In genomic region chr1:39076127-39076798, GRCh38 we compare ENCODE assay signal across 8 cellular contexts. TPM values are rescaled to one million over a fixed set of nuclear protein-coding genes. Genes with fewer than 3 reads are reported as not detected.
DNase-seq lines count a peak whose midpoint lies in the region; ATAC-seq, FAIRE-seq and TF ChIP-seq lines count a peak whose summit lies in the region.
"Had no signal": no experiment of that assay in that cellular context is flagged by ENCODE, and none has a peak within 500 bp of the region (broad histone marks: within the 10 kb centered on the region; RNA-seq: fewer than 3 reads in every experiment).

No MANE protein-coding gene starts in this region.

- H3K4me2 ChIP-seq in endothelial cell of umbilical vein (ENCODE audit: insufficient read depth, low read length) = no peak overlapping the region

- DNase-seq in RKO (ENCODE audit: low spot score) (peak; percentile 82), endothelial cell of umbilical vein (ENCODE audit: low read depth, low spot score) (no peak), right lobe of liver (peak; percentile 75 to 88 (median 86)), upper lobe of right lung (peak; percentile 64), DMS53 treated with DMSO at 0.1 percent for 48 hours (lab: John Stamatoyannopoulos, UW; ENCODE audit: unreplicated experiment) (no peak), T1000 (lab: John Stamatoyannopoulos, UW) (no peak)
- DNase-seq in stimulated activated CD4-positive, alpha-beta T cell treated with anti-CD3 and anti-CD28 coated beads, Interleukin-4, amount 100 ng/mL, for 4 hours = no peak
- DNase-seq: foreskin melanocyte had no signal

- H3K9me3 ChIP-seq in endothelial cell of umbilical vein (replicated peaks; ENCODE audit: control insufficient read depth, insufficient read depth, low read length) (no peaks in the 10 kb centered on the region), right lobe of liver (no peaks in the 10 kb centered on the region), upper lobe of right lung (no peaks in the 10 kb centered on the region)

- H3K36me3 ChIP-seq in endothelial cell of umbilical vein (ENCODE audit: control insufficient read depth in 2 of 2, extremely low read depth in 1 of 2, insufficient read depth in 2 of 2, low read length in 2 of 2) (no peaks in the 10 kb centered on the region), right lobe of liver (no peaks in the 10 kb centered on the region), upper lobe of right lung (no peaks in the 10 kb centered on the region)

- BruUV-seq in endothelial cell of umbilical vein (replicated peaks; lab: Mats Ljungman, UMichigan) = no TSS peak

- dilution Hi-C loops in endothelial cell of umbilical vein (cut with MboI; ENCODE audit: extremely low pct_ligation_motif_present, low sequenced_read_pairs) = no loop called here

- no peak overlapping the region for H3K9ac ChIP-seq in endothelial cell of umbilical vein (replicated peaks; ENCODE audit: extremely low read depth, insufficient read depth, low read length)

- H3K27ac ChIP-seq in endothelial cell of umbilical vein (ENCODE audit: insufficient read depth, low read depth, low read length) = no peak overlapping the region
- H3K27ac ChIP-seq in right lobe of liver = peak overlapping the region in 2 of 3 donors; percentile 58 to 71
- H3K27ac ChIP-seq in upper lobe of right lung = no peak overlapping the region

- POLR2A ChIA-PET in endothelial cell of umbilical vein (lab: Charles Lee) = no interaction called here

- TF ChIP-seq POLR2A in endothelial cell of umbilical vein (IDR thresholded peaks at IDR 0.05; ENCODE audit: low read depth, low read length) = no peak
- TF ChIP-seq POLR2A in right lobe of liver (IDR thresholded peaks at IDR 0.05) = no peak

- no peaks in the 10 kb centered on the region for H3K9me1 ChIP-seq in endothelial cell of umbilical vein (replicated peaks; ENCODE audit: control insufficient read depth, extremely low read depth, insufficient read depth, low read length)

- ATAC-seq in right lobe of liver (peak; percentile 81 to 94 (median 86)), upper lobe of right lung (no peak)

- peak; percentile 31 for FAIRE-seq in endothelial cell of umbilical vein (lab: Jason Lieb, UNC)

- H4K20me1 ChIP-seq in endothelial cell of umbilical vein (replicated peaks; ENCODE audit: control insufficient read depth, extremely low read depth, insufficient read depth, low read length) = no peaks in the 10 kb centered on the region

- WGBS in right lobe of liver (ENCODE audit: insufficient coverage, low coverage, low lambda C conversion rate, missing lambda C conversion rate) = 37% methylated on average over 11 of the region's 13 CpGs

- no peak for TF ChIP-seq CTCF in endothelial cell of umbilical vein (IDR thresholded peaks at IDR 0.05; ENCODE audit: extremely low read depth in 1 of 2, insufficient read depth in 1 of 2, low read depth in 1 of 2, low read length in 2 of 2)
- no peak for TF ChIP-seq CTCF in right lobe of liver (IDR thresholded peaks at IDR 0.05)
- no peak for TF ChIP-seq CTCF in upper lobe of right lung (IDR thresholded peaks at IDR 0.05)

- CTCF ChIA-PET in endothelial cell of umbilical vein (lab: Charles Lee) = interaction anchor here (0.9 to 1.5 kb wide), 3 partner anchors 16 to 29 kb away, joined by 3 to 5 read pairs (median 4); no protein-coding TSS in a partner anchor

- H3K79me2 ChIP-seq in endothelial cell of umbilical vein (ENCODE audit: control insufficient read depth, insufficient read depth, low read length) = no peaks in the 10 kb centered on the region

- H3K27me3 ChIP-seq in endothelial cell of umbilical vein (ENCODE audit: control insufficient read depth in 2 of 2, insufficient read depth in 2 of 2, low read length in 2 of 2) = no peaks in the 10 kb centered on the region
- no peaks in the 10 kb centered on the region for H3K27me3 ChIP-seq in right lobe of liver
- no peaks in the 10 kb centered on the region for H3K27me3 ChIP-seq in upper lobe of right lung

- H3K4me3 ChIP-seq in endothelial cell of umbilical vein (replicated peaks in 1 of 3; ENCODE audit: insufficient read depth in 1 of 3, low read depth in 1 of 3, low read length in 3 of 3) (no peak overlapping the region), right lobe of liver (no peak overlapping the region), upper lobe of right lung (no peak overlapping the region)

- no peak overlapping the region for H2AFZ ChIP-seq in endothelial cell of umbilical vein (ENCODE audit: low read depth, low read length)

- intact Hi-C loops in endothelial cell of umbilical vein (cut with micrococcal nuclease) (no loop called here), right lobe of liver (cut with DNase I) (no loop called here), upper lobe of right lung (cut with DNase I) (no loop called here)

- H3K4me1 ChIP-seq in endothelial cell of umbilical vein (ENCODE audit: control insufficient read depth, extremely low read depth, insufficient read depth, low read length) (no peaks in the 10 kb centered on the region), right lobe of liver (peaks cover 0 to 10% (median 4%) of the 10 kb centered on the region in 4 donors), upper lobe of right lung (peaks cover 7% of the 10 kb centered on the region)

TF ChIP-seq in endothelial cell of umbilical vein, 7 proteins besides CTCF, POLR2A, EP300 and RAD21:
- TF ChIP-seq EZH2 (IDR thresholded peaks at IDR 0.05; ENCODE audit: borderline replicate concordance, low read depth, low read length, severe bottlenecking) (no peak), FOS (IDR thresholded peaks at IDR 0.05; ENCODE audit: borderline replicate concordance, insufficient read depth, low read length) (peak; percentile 39)

RNA-seq across cellular contexts. Expression of gene NDUFS5, which starts 50.1 kb away (rescaled TPM):
- total RNA-seq in endothelial cell of umbilical vein (325 and 327 TPM in 2 replicates), right lobe of liver (100 to 1,000 TPM in 2 of 6 experiments, 10 to 100 TPM in 4; 86.2 to 352 (median 90.0) TPM), upper lobe of right lung (154 TPM)
- 476 and 710 TPM in 2 replicates for polyA plus RNA-seq in endothelial cell of umbilical vein
- 712 and 987 TPM in 2 replicates for polyA plus RNA-seq in endothelial cell of umbilical vein (2011; cell fraction: cytosol; rRNA removed)
- polyA plus RNA-seq in endothelial cell of umbilical vein (2011; cell fraction: nucleus; rRNA removed) = 211 and 347 TPM in 2 replicates
- 802 and 870 TPM in 2 replicates for polyA plus RNA-seq in endothelial cell of umbilical vein (2012)
- polyA minus RNA-seq in endothelial cell of umbilical vein = 295 and 396 TPM in 2 replicates
- polyA minus RNA-seq in endothelial cell of umbilical vein (2011; cell fraction: cytosol; rRNA and poly(A)+ RNA removed) = 168 TPM
- polyA minus RNA-seq in endothelial cell of umbilical vein (2011; cell fraction: nucleus; rRNA and poly(A)+ RNA removed) = 45.3 and 47.6 TPM in 2 replicates

Comparison
In these comparisons a context has a peak if more than half of its experiments do, and no peak if none do; other contexts are left out.
1. DNase-seq: peak in RKO (single experiment), right lobe of liver (3 of 3) and upper lobe of right lung (single experiment); none in endothelial cell of umbilical vein (single experiment), stimulated activated CD4-positive, alpha-beta T cell treated with anti-CD3 and anti-CD28 coated beads, Interleukin-4, amount 100 ng/mL, for 4 hours (0 of 2), DMS53 treated with DMSO at 0.1 percent for 48 hours (single experiment) and T1000 (single experiment).
2. H3K27ac ChIP-seq: peak in right lobe of liver (2 of 3); none in endothelial cell of umbilical vein (single experiment) and upper lobe of right lung (single experiment).